1 cellular context compared by ENCODE assay signal in the genomic region with DNA sequence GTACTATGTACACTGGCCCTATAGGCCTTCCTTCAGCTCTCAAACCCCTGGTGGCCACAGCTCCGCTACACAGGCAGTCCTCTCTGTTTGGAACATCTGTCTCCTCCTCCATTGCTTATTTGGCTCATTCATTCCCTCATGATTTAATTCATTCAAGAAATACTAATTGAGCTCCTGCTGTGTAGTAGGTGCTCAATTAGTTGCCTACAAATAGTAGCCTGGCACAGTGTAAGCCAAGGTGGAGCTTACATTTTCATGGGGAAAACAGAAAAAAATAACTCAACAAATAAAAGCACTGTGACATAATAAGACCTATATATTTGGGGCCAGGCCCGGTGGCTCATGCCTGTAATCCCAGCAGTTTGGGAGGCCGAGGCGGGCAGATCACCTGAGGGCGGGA.
TF ChIP-seq lines count a peak whose summit lies in the region.

No MANE protein-coding gene starts in this region.

TF ChIP-seq in SK-N-SH, 30 proteins besides CTCF, POLR2A, EP300 and RAD21 (continued from another document):
- TF ChIP-seq SMC3 (IDR thresholded peaks at IDR 0.05; ENCODE audit: low read depth, low read length) (no peak), MAX (IDR thresholded peaks at IDR 0.05; ENCODE audit: low read depth) (no peak), TEAD4 (IDR thresholded peaks at IDR 0.05; ENCODE audit: borderline replicate concordance, insufficient read depth) (no peak)
